In the genomic region with DNA sequence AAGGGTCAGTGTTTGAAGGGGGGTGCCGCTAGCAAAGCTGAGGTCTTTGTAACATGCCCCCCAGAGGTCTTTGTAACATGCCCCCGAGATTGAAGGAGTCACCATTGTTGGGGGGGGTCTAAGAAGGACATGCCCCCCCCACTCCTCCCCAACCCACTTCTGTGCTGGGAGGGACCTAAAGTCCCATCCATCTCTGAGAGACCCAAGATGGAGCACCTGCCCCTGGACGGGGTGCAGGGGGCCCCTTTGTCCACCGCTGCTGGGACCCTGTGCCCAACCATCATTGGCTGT, we compare ENCODE assay signal across 23 cellular contexts. TPM values are rescaled to one million over a fixed set of nuclear protein-coding genes. Genes with fewer than 3 reads are reported as not detected.
"Had no signal": no experiment of that assay in that cellular context is flagged by ENCODE, and none has a peak within 500 bp of the region (broad histone marks: within the 10 kb centered on the region; RNA-seq: fewer than 3 reads in every experiment).

No MANE protein-coding gene starts in this region.

- H3K9me3 ChIP-seq: ascending aorta, body of pancreas had no signal

- H3K4me3 ChIP-seq: ascending aorta, body of pancreas, PC-9 had no signal

- H3K27ac Mint-ChIP-seq: activated CD8-positive, alpha-beta T cell treated with anti-CD3 and anti-CD28 coated beads, Interleukin-2, amount 10 ng/mL, durations not matched to agents 7 days and 5 days; activated naive CD4-positive, alpha-beta T cell treated with anti-CD3 and anti-CD28 coated beads, Interleukin-2, amount 50 U/mL, for 72 hours; activated naive CD8-positive, alpha-beta T cell treated with anti-CD3 and anti-CD28 coated beads, Interleukin-2, amount 50 U/mL, for 24 hours had no signal

- H2AFZ ChIP-seq: PC-9 had no signal

- H3K27ac ChIP-seq: ascending aorta, body of pancreas, KMS-11, PC-9 had no signal

- H3K4me2 ChIP-seq: KMS-11, PC-9 had no signal

- H3K9ac ChIP-seq: KMS-11 had no signal

- H3K36me3 Mint-ChIP-seq: activated naive CD4-positive, alpha-beta T cell treated with anti-CD3 and anti-CD28 coated beads, Interleukin-2, amount 50 U/mL, for 72 hours had no signal

- ATAC-seq: activated CD4-positive, CD25-positive, alpha-beta regulatory T cell treated with anti-CD3 and anti-CD28 coated beads, Interleukin-2, amount 50 U/mL, for 24 hours; activated CD8-positive, alpha-beta T cell treated with anti-CD3 and anti-CD28 coated beads, Interleukin-2, amount 10 ng/mL, durations not matched to agents 7 days and 5 days; activated naive CD4-positive, alpha-beta T cell treated with anti-CD3 and anti-CD28 coated beads, Interleukin-2, amount 50 U/mL, for 72 hours; activated naive CD8-positive, alpha-beta T cell treated with anti-CD3 and anti-CD28 coated beads, Interleukin-2, amount 50 U/mL, for 24 hours; body of pancreas had no signal

- H3K4me3 Mint-ChIP-seq: activated CD8-positive, alpha-beta T cell treated with anti-CD3 and anti-CD28 coated beads, Interleukin-2, amount 10 ng/mL, durations not matched to agents 7 days and 5 days; activated naive CD8-positive, alpha-beta T cell treated with anti-CD3 and anti-CD28 coated beads, Interleukin-2, amount 50 U/mL, for 24 hours; central memory CD8-positive, alpha-beta T cell had no signal

- DNase-seq: activated CD4-positive, alpha-beta T cell treated with anti-CD3 and anti-CD28 coated beads for 4 hours; activated CD8-positive, alpha-beta memory T cell treated with anti-CD3 and anti-CD28 coated beads, Interleukin-2, amount 50 U/mL, for 48 hours; activated CD8-positive, alpha-beta T cell treated with anti-CD3 and anti-CD28 coated beads, Interleukin-2, amount 10 ng/mL, durations not matched to agents 7 days and 5 days; activated naive CD4-positive, alpha-beta T cell; activated naive CD8-positive, alpha-beta T cell treated with anti-CD3 and anti-CD28 coated beads, Interleukin-2, amount 50 U/mL, for 24 hours; activated T-cell treated with anti-CD3 and anti-CD28 coated beads, Interleukin-2, amount 50 U/mL, for 1 hour; amniotic stem cell; body of pancreas; cortex of kidney; NCI-H1092; NCI-H1417 treated with DMSO at 0.1 percent for 48 hours; NCI-H187; NCI-H2081 treated with DMSO at 0.1 percent for 48 hours; PC-9; SHP77 treated with DMSO at 0.1 percent for 48 hours; T-helper 1 cell had no signal

- H3K9me3 Mint-ChIP-seq: activated naive CD4-positive, alpha-beta T cell treated with anti-CD3 and anti-CD28 coated beads, Interleukin-2, amount 50 U/mL, for 72 hours; activated naive CD8-positive, alpha-beta T cell treated with anti-CD3 and anti-CD28 coated beads, Interleukin-2, amount 50 U/mL, for 24 hours; central memory CD8-positive, alpha-beta T cell had no signal

RNA-seq across cellular contexts. Expression of a gene that starts 5.9 kb away (rescaled TPM):
- total RNA-seq: activated CD8-positive, alpha-beta T cell treated with anti-CD3 and anti-CD28 coated beads, Interleukin-2, amount 10 ng/mL, durations not matched to agents 7 days and 5 days; ascending aorta; body of pancreas; MCF 10A; SK-MEL-5 had no signal
